23 cellular contexts compared by ENCODE assay signal in genomic region chr2:177756346-177756745, GRCh38.
A peak's percentile ranks its signal among the peaks of the same experiment; 100 is the strongest.
DNase-seq lines count a peak whose midpoint lies in the region; TF ChIP-seq lines count a peak whose summit lies in the region.
"Had no signal": no experiment of that assay in that cellular context is flagged by ENCODE, and none has a peak within 500 bp of the region (broad histone marks: within the 10 kb centered on the region; RNA-seq: fewer than 3 reads in every experiment).

No MANE protein-coding gene starts in this region.

- no peak overlapping the region for H3K4me3 Mint-ChIP-seq in nephron
- no peak overlapping the region for H3K4me3 Mint-ChIP-seq in progenitor cell of endocrine pancreas (ENCODE audit: low read depth)
- H3K4me3 Mint-ChIP-seq: CD14-positive monocyte; CD4-positive, alpha-beta T cell; CD8-positive, alpha-beta memory T cell; GM23338; H9 had no signal

- H3F3A ChIP-seq in MM.1S (ENCODE audit: insufficient read depth, low read length): no peaks in the 10 kb centered on the region

- no peak for TF ChIP-seq POLR2A in suprapubic skin (IDR thresholded peaks at IDR 0.05)

- H4K20me1 ChIP-seq in MM.1S (ENCODE audit: insufficient read depth, low read length): no peaks in the 10 kb centered on the region
- H4K20me1 ChIP-seq: BLaER1 treated with 17β-estradiol and CSF1 and Interleukin-3, amounts not matched to agents 10 nM and 100 nM had no signal

- H3K9me3 ChIP-seq in suprapubic skin: no peaks in the 10 kb centered on the region
- H3K9me3 ChIP-seq in MM.1S (replicated peaks; ENCODE audit: insufficient read depth, low read length): no peaks in the 10 kb centered on the region
- H3K9me3 ChIP-seq: A549; BE2C; BLaER1 treated with 17β-estradiol and CSF1 and Interleukin-3, amounts not matched to agents 10 nM and 100 nM had no signal

- no peak overlapping the region for H2AFZ ChIP-seq in MM.1S (ENCODE audit: low read length)
- H2AFZ ChIP-seq: GM23338 had no signal

- 87% methylated on average over 5 of the region's 5 CpGs for WGBS in suprapubic skin

- TF ChIP-seq CTCF in nephron (IDR thresholded peaks at IDR 0.05; ENCODE audit: unreplicated experiment in 3 of 3): no peak
- TF ChIP-seq CTCF in progenitor cell of endocrine pancreas (IDR thresholded peaks at IDR 0.05; ENCODE audit: unreplicated experiment): no peak
- no peak for TF ChIP-seq CTCF in suprapubic skin (IDR thresholded peaks at IDR 0.05)
- no peak for TF ChIP-seq CTCF in MM.1S (IDR thresholded peaks at IDR 0.05; ENCODE audit: low read length)

- no peak overlapping the region for H3K9ac ChIP-seq in MM.1S (ENCODE audit: low read length)
- H3K9ac ChIP-seq: BLaER1 treated with 17β-estradiol and CSF1 and Interleukin-3, amounts not matched to agents 10 nM and 100 nM had no signal

- H3K27ac ChIP-seq in suprapubic skin (no peak overlapping the region), MM.1S (ENCODE audit: low read length) (no peak overlapping the region)
- H3K27ac ChIP-seq: A549; BLaER1 treated with 17β-estradiol and CSF1 and Interleukin-3, amounts not matched to agents 10 nM and 100 nM had no signal

- H3K9me3 Mint-ChIP-seq in nephron (no peaks in the 10 kb centered on the region), progenitor cell of endocrine pancreas (ENCODE audit: low read depth) (no peaks in the 10 kb centered on the region)
- H3K9me3 Mint-ChIP-seq: CD14-positive monocyte; CD4-positive, alpha-beta T cell; CD8-positive, alpha-beta memory T cell; GM23338; H9 had no signal

- H3K36me3 Mint-ChIP-seq in nephron (ENCODE audit: low read depth) (no peaks in the 10 kb centered on the region), progenitor cell of endocrine pancreas (ENCODE audit: insufficient read depth) (no peaks in the 10 kb centered on the region)
- H3K36me3 Mint-ChIP-seq: CD14-positive monocyte; CD8-positive, alpha-beta memory T cell had no signal

- H3K4me1 Mint-ChIP-seq in nephron (peaks cover 64% of the 10 kb centered on the region), progenitor cell of endocrine pancreas (ENCODE audit: low read depth) (peaks cover 66% of the 10 kb centered on the region)
- H3K4me1 Mint-ChIP-seq: CD8-positive, alpha-beta memory T cell had no signal

- TF ChIP-seq EP300 in suprapubic skin (IDR thresholded peaks at IDR 0.05): no peak

- H3K27me3 ChIP-seq in suprapubic skin: no peaks in the 10 kb centered on the region
- no peaks in the 10 kb centered on the region for H3K27me3 ChIP-seq in MM.1S (replicated peaks; ENCODE audit: insufficient read depth, low read length)
- H3K27me3 ChIP-seq: BE2C; BLaER1 treated with 17β-estradiol and CSF1 and Interleukin-3, amounts not matched to agents 10 nM and 100 nM had no signal

- DNase-seq in G401 (ENCODE audit: low spot score): peak; percentile 14
- DNase-seq in left kidney (ENCODE audit: low read depth, low spot score): peak; percentile 66
- DNase-seq in progenitor cell of endocrine pancreas (ENCODE audit: low spot score, unreplicated experiment): no peak
- no peak for DNase-seq in suprapubic skin (ENCODE audit: low spot score in 2 of 2)
- DNase-seq in DMS114 treated with DMSO at 0.1 percent for 48 hours (lab: John Stamatoyannopoulos, UW; ENCODE audit: unreplicated experiment): no peak
- DNase-seq in LoVo (ENCODE audit: low spot score): no peak
- DNase-seq in MM.1S: no peak
- DNase-seq: 8988T; ACHN; AML-193; BE2C; CD4-positive, alpha-beta T cell; CD8-positive, alpha-beta memory T cell; DMS 273 treated with DMSO at 0.1 percent for 48 hours; DMS79 treated with DMSO at 0.1 percent for 48 hours; GDM1; H9 had no signal

- peak overlapping the region; percentile 98 for H3K27ac Mint-ChIP-seq in nephron
- H3K27ac Mint-ChIP-seq in progenitor cell of endocrine pancreas: peak overlapping the region; percentile 91
- H3K27ac Mint-ChIP-seq: CD4-positive, alpha-beta T cell; CD8-positive, alpha-beta memory T cell; GM23338; H9 had no signal

- H3K36me3 ChIP-seq in suprapubic skin (no peaks in the 10 kb centered on the region), MM.1S (replicated peaks; ENCODE audit: insufficient read depth, low read length) (no peaks in the 10 kb centered on the region)
- H3K36me3 ChIP-seq: BE2C; BLaER1 treated with 17β-estradiol and CSF1 and Interleukin-3, amounts not matched to agents 10 nM and 100 nM had no signal

- no peak overlapping the region for H3K4me2 ChIP-seq in MM.1S (ENCODE audit: low read depth, low read length)
- H3K4me2 ChIP-seq: A549, GM23338 had no signal

- H3K9me2 ChIP-seq in MM.1S (replicated peaks; ENCODE audit: insufficient read depth, low read length): no peaks in the 10 kb centered on the region

- in situ Hi-C loops in G401 (cut with HindIII; ENCODE audit: low sequenced_read_pairs): no loop called here

- H3K4me1 ChIP-seq in suprapubic skin (peaks cover 20% of the 10 kb centered on the region), MM.1S (ENCODE audit: low read length) (no peaks in the 10 kb centered on the region)
- H3K4me1 ChIP-seq: A549 had no signal

- no peaks in the 10 kb centered on the region for H3K79me2 ChIP-seq in MM.1S (ENCODE audit: low read length)

- H3K4me3 ChIP-seq in suprapubic skin (no peak overlapping the region), MM.1S (ENCODE audit: low read length) (no peak overlapping the region)
- H3K4me3 ChIP-seq: A549; BLaER1 treated with 17β-estradiol and CSF1 and Interleukin-3, amounts not matched to agents 10 nM and 100 nM; GM12878; GM23338 had no signal

- H3K27me3 Mint-ChIP-seq in nephron (ENCODE audit: low read depth): no peaks in the 10 kb centered on the region
- H3K27me3 Mint-ChIP-seq in progenitor cell of endocrine pancreas: peaks cover under 1% of the 10 kb centered on the region

Comparison
In these comparisons a context has a peak if more than half of its experiments do, and no peak if none do; other contexts are left out.
1. DNase-seq: peak in G401 (single experiment) and left kidney (single experiment); none in progenitor cell of endocrine pancreas (single experiment), suprapubic skin (0 of 2), DMS114 treated with DMSO at 0.1 percent for 48 hours (single experiment), LoVo (single experiment) and MM.1S (single experiment).